2 cellular contexts compared by ENCODE assay signal in genomic region chr6:11921017-11921438, GRCh38.
TF ChIP-seq lines count a peak whose summit lies in the region.

No MANE protein-coding gene starts in this region.

TF ChIP-seq in HEK293, 187 proteins besides CTCF, POLR2A, EP300 and RAD21 (continued from another document and continues in another):
- no peak for TF ChIP-seq ZBTB10 (tag by site-specific recombination; IDR thresholded peaks at IDR 0.05)
- TF ChIP-seq KLF17 (tag by site-specific recombination; IDR thresholded peaks at IDR 0.05), result 0 out of 2 replicates have a peak, but pooled peaks have one; percentile 75
- no peak for TF ChIP-seq ZNF558 (tag by site-specific recombination; IDR thresholded peaks at IDR 0.05)
- TF ChIP-seq, protein P1, sequence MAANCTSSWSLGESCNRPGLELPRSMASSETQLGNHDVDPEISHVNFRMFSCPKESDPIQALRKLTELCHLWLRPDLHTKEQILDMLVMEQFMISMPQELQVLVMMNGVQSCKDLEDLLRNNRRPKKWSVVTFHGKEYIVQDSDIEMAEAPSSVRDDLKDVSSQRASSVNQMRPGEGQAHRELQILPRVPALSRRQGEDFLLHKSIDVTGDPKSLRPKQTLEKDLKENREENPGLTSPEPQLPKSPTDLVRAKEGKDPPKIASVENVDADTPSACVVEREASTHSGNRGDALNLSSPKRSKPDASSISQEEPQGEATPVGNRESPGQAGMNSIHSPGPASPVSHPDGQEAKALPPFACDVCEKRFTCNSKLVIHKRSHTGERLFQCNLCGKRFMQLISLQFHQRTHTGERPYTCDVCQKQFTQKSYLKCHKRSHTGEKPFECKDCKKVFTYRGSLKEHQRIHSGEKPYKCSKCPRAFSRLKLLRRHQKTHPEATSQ (tag by site-specific recombination; IDR thresholded peaks at IDR 0.05), result no peak
- no peak for TF ChIP-seq ZNF571 (tag by site-specific recombination; IDR thresholded peaks at IDR 0.05)
- no peak for TF ChIP-seq KLF16 (tag by site-specific recombination; IDR thresholded peaks at IDR 0.05)
- TF ChIP-seq REPIN1 (tag by site-specific recombination; IDR thresholded peaks at IDR 0.05; ENCODE audit: low read depth), result no peak
- peak; percentile 72; the same call in 1 of the 2 replicates for TF ChIP-seq PRDM1 (tag by site-specific recombination; IDR thresholded peaks at IDR 0.05)
- TF ChIP-seq KLF1 (tag by site-specific recombination; IDR thresholded peaks at IDR 0.05), result 0 out of 2 replicates have a peak, but pooled peaks have one; percentile 22
- TF ChIP-seq, protein P2, sequence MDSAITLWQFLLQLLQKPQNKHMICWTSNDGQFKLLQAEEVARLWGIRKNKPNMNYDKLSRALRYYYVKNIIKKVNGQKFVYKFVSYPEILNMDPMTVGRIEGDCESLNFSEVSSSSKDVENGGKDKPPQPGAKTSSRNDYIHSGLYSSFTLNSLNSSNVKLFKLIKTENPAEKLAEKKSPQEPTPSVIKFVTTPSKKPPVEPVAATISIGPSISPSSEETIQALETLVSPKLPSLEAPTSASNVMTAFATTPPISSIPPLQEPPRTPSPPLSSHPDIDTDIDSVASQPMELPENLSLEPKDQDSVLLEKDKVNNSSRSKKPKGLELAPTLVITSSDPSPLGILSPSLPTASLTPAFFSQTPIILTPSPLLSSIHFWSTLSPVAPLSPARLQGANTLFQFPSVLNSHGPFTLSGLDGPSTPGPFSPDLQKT (IDR thresholded peaks at IDR 0.05; ENCODE audit: borderline replicate concordance, low read depth, low read length), result no peak
- TF ChIP-seq ZNF561 (tag by site-specific recombination; IDR thresholded peaks at IDR 0.05; ENCODE audit: borderline replicate concordance), result no peak
- TF ChIP-seq ZNF157 (tag by site-specific recombination; IDR thresholded peaks at IDR 0.05), result no peak
- no peak for TF ChIP-seq ZNF645 (tag by site-specific recombination; IDR thresholded peaks at IDR 0.05)
- TF ChIP-seq ZNF37A (tag by site-specific recombination; IDR thresholded peaks at IDR 0.05), result no peak
- TF ChIP-seq ZSCAN16 (tag by site-specific recombination; IDR thresholded peaks at IDR 0.05), result no peak
- TF ChIP-seq ZNF175 (tag by site-specific recombination; IDR thresholded peaks at IDR 0.05), result no peak
- TF ChIP-seq ZNF549 (tag by site-specific recombination; IDR thresholded peaks at IDR 0.05), result no peak
- no peak for TF ChIP-seq ZNF169 (tag by site-specific recombination; IDR thresholded peaks at IDR 0.05)
- TF ChIP-seq OSR2 (tag by site-specific recombination; IDR thresholded peaks at IDR 0.05), result no peak
- TF ChIP-seq KLF8 (tag by site-specific recombination; IDR thresholded peaks at IDR 0.05), result no peak
- TF ChIP-seq ZBTB20 (tag by site-specific recombination; IDR thresholded peaks at IDR 0.05), result peak; percentile 91
- peak; percentile 18; the same call in 1 of the 2 replicates for TF ChIP-seq GLIS1 (tag by site-specific recombination; IDR thresholded peaks at IDR 0.05)
- TF ChIP-seq ZNF302 (tag by site-specific recombination; IDR thresholded peaks at IDR 0.05; ENCODE audit: low read depth), result no peak
- no peak for TF ChIP-seq RBAK (tag by site-specific recombination; IDR thresholded peaks at IDR 0.05)
- no peak for TF ChIP-seq ZNF274 (IDR thresholded peaks at IDR 0.05; ENCODE audit: low read length)
- TF ChIP-seq ZNF274 (tag by site-specific recombination; IDR thresholded peaks at IDR 0.05; ENCODE audit: borderline replicate concordance), result no peak
- TF ChIP-seq ZNF626 (tag by site-specific recombination; IDR thresholded peaks at IDR 0.05), result no peak
- TF ChIP-seq TCF7L2 (IDR thresholded peaks at IDR 0.05; ENCODE audit: borderline replicate concordance, low read depth, low read length), result no peak
- TF ChIP-seq ZNF660 (tag by site-specific recombination; IDR thresholded peaks at IDR 0.05), result peak; percentile 57; the same call in 1 of the 2 replicates
- no peak for TF ChIP-seq ZFP41 (tag by site-specific recombination; IDR thresholded peaks at IDR 0.05; ENCODE audit: borderline replicate concordance)

TF ChIP-seq in K562, 482 proteins besides CTCF, POLR2A, EP300 and RAD21 (continued from another document and continues in another):
- TF ChIP-seq MGA (IDR thresholded peaks at IDR 0.05), result peak; percentile 74
- no peak for TF ChIP-seq ESRRB (CRISPR knock-in tag; IDR thresholded peaks at IDR 0.05; ENCODE audit: borderline replicate concordance)
- no peak for TF ChIP-seq FOXK1 (CRISPR knock-in tag; IDR thresholded peaks at IDR 0.05; ENCODE audit: borderline replicate concordance)
- no peak for TF ChIP-seq JUNB (CRISPR knock-in tag; conservative IDR thresholded peaks at IDR 0.05)
- peak in 1 of 2 experiments; percentile 68; a peak in 1 of 4 replicates for TF ChIP-seq ZNF639 (CRISPR knock-in tag; conservative IDR thresholded peaks at IDR 0.05 in 1 of 2, IDR thresholded peaks at IDR 0.05 in 1 of 2)
- TF ChIP-seq SMARCA4 (IDR thresholded peaks at IDR 0.05), result peak; percentile 89
- no peak for TF ChIP-seq ZNF79 (CRISPR knock-in tag; IDR thresholded peaks at IDR 0.05; ENCODE audit: low read depth)
- TF ChIP-seq JUND (IDR thresholded peaks at IDR 0.05; ENCODE audit: borderline replicate concordance, low read depth, low read length), result peak; percentile 93
- TF ChIP-seq JUND (tag; IDR thresholded peaks at IDR 0.05; ENCODE audit: borderline replicate concordance, low read depth, low read length), result peak; percentile 94; the same call in 2 of the 3 replicates
- peak; percentile 94 for TF ChIP-seq FOSL1 (tag; conservative IDR thresholded peaks at IDR 0.05)
- TF ChIP-seq BRF1 (IDR thresholded peaks at IDR 0.05; ENCODE audit: borderline replicate concordance, extremely low read depth, insufficient read length), result no peak
- TF ChIP-seq TCFL5 (CRISPR knock-in tag; conservative IDR thresholded peaks at IDR 0.05), result no peak
- 0 out of 2 replicates have a peak, but pooled peaks have one; percentile 61 for TF ChIP-seq HDGF (IDR thresholded peaks at IDR 0.05)
- no peak for TF ChIP-seq ZBTB49 (CRISPR knock-in tag; IDR thresholded peaks at IDR 0.05; ENCODE audit: borderline replicate concordance)
- no peak for TF ChIP-seq RAD51 (IDR thresholded peaks at IDR 0.05; ENCODE audit: borderline replicate concordance, low read depth)
- no peak for TF ChIP-seq EWSR1 (IDR thresholded peaks at IDR 0.05; ENCODE audit: borderline replicate concordance, low read depth, partially characterized antibody)
- no peak for TF ChIP-seq ZNF77 (CRISPR knock-in tag; IDR thresholded peaks at IDR 0.05)
- TF ChIP-seq LCOR (CRISPR knock-in tag; IDR thresholded peaks at IDR 0.05), result no peak
